In genomic region chr19:20923077-20923871, GRCh38 we compare ENCODE assay signal across 8 cellular contexts. TPM values are rescaled to one million over a fixed set of nuclear protein-coding genes. Genes with fewer than 3 reads are reported as not detected.
DNase-seq lines count a peak whose midpoint lies in the region; ATAC-seq and TF ChIP-seq lines count a peak whose summit lies in the region.

Gene ZNF85, plus strand, starts transcription at chr19:20923251. Its CDS starts 150 bp downstream, at chr19:20923401.

- H3K4me1 Mint-ChIP-seq in activated naive CD8-positive, alpha-beta T cell treated with anti-CD3 and anti-CD28 coated beads, Interleukin-2, amount 10 ng/mL, durations not matched to agents 7 days and 5 days = peaks cover 13% of the 10 kb centered on the region

- H3K9me2 ChIP-seq in DOHH2 (replicated peaks; ENCODE audit: control insufficient read depth, low read length) = no peaks in the 10 kb centered on the region

- POLR2A ChIA-PET in activated naive CD8-positive, alpha-beta T cell treated with anti-CD3 and anti-CD28 coated beads, Interleukin-2, amount 10 ng/mL, durations not matched to agents 7 days and 5 days (lab: Charles Lee) = interaction anchor here (0.6 to 2.2 kb wide), 19 partner anchors 10 to 1057 kb away, joined by 3 to 29 read pairs (median 8); partner anchors contain the start of genes ZNF253, ZNF429, ZNF430 and ZNF431

- H3K4me2 ChIP-seq in DOHH2 (ENCODE audit: low read length) = peak within 1 kb of the TSS; percentile 72

- H3K4me1 ChIP-seq in DOHH2 (ENCODE audit: control insufficient read depth, low read length) (peaks cover 18% of the 10 kb centered on the region), ovary (ENCODE audit: insufficient read depth) (no peaks in the 10 kb centered on the region), thyroid gland (peaks cover 9 to 14% of the 10 kb centered on the region in 2 donors)

- H3K4me3 Mint-ChIP-seq in activated naive CD8-positive, alpha-beta T cell treated with anti-CD3 and anti-CD28 coated beads, Interleukin-2, amount 10 ng/mL, durations not matched to agents 7 days and 5 days = peak within 1 kb of the TSS; percentile 97

- H3K27ac ChIP-seq in DOHH2 (ENCODE audit: low read depth, low read length) (peak within 1 kb of the TSS; percentile 77), ovary (peak within 1 kb of the TSS; percentile 65 to 66), thyroid gland (peak within 1 kb of the TSS; percentile 79 to 91 (median 89))

- H3K4me3 ChIP-seq in DOHH2 (ENCODE audit: low read length) (peak within 1 kb of the TSS; percentile 84), ovary (peak within 1 kb of the TSS; percentile 55), thyroid gland (replicated peaks in 1 of 3) (peak within 1 kb of the TSS; percentile 67 to 85 (median 83))

- H3K36me3 ChIP-seq in DOHH2 (ENCODE audit: control insufficient read depth, low read length) (peaks cover 20% of the 10 kb centered on the region), ovary (no peaks in the 10 kb centered on the region), thyroid gland (no peaks in the 10 kb centered on the region)

- TF ChIP-seq POLR2A in ovary (IDR thresholded peaks at IDR 0.05) (peak; percentile 17), thyroid gland (IDR thresholded peaks at IDR 0.05) (peak in 1 of 2 donors; percentile 75)

- peak within 1 kb of the TSS; percentile 99 for H3K27ac Mint-ChIP-seq in activated naive CD8-positive, alpha-beta T cell treated with anti-CD3 and anti-CD28 coated beads, Interleukin-2, amount 10 ng/mL, durations not matched to agents 7 days and 5 days

- H3K79me2 ChIP-seq in DOHH2 (ENCODE audit: control insufficient read depth, low read length) = peaks cover 51% of the 10 kb centered on the region

- ATAC-seq in GM21786 (IDR thresholded peaks at IDR 0.05; ENCODE audit: unreplicated experiment) (peak; percentile 98), Right ventricle myocardium inferior (peak; percentile 99)
- peak; percentile 99 for ATAC-seq in activated naive CD8-positive, alpha-beta T cell treated with anti-CD3 and anti-CD28 coated beads, Interleukin-2, amount 10 ng/mL, durations not matched to agents 7 days and 5 days (ENCODE audit: low read depth)

- peaks cover 10% of the 10 kb centered on the region; the same call in 1 of the 2 replicates for H3K9me3 ChIP-seq in DOHH2 (ENCODE audit: control insufficient read depth, insufficient read depth, low read length)
- no peaks in the 10 kb centered on the region for H3K9me3 ChIP-seq in ovary
- H3K9me3 ChIP-seq in thyroid gland = no peaks in the 10 kb centered on the region

- H3K36me3 Mint-ChIP-seq in activated naive CD8-positive, alpha-beta T cell treated with anti-CD3 and anti-CD28 coated beads, Interleukin-2, amount 10 ng/mL, durations not matched to agents 7 days and 5 days = peaks cover 37% of the 10 kb centered on the region

- H3K9me3 Mint-ChIP-seq in activated naive CD8-positive, alpha-beta T cell treated with anti-CD3 and anti-CD28 coated beads, Interleukin-2, amount 10 ng/mL, durations not matched to agents 7 days and 5 days = peaks cover 11% of the 10 kb centered on the region

- TF ChIP-seq EP300 in ovary (IDR thresholded peaks at IDR 0.05) = no peak

- DNase-seq in LoVo (ENCODE audit: low spot score) (peak; percentile 16), SKM-1 treated with dmso at 0.1 percent for 144 hours (lab: John Stamatoyannopoulos, UW; ENCODE audit: unreplicated experiment) (peak; percentile 63), Right ventricle myocardium inferior (ENCODE audit: missing footprints) (peak; percentile 92), ovary (peak; percentile 80 to 90 (median 89)), thyroid gland (peak; percentile 94 to 95)
- DNase-seq in activated naive CD8-positive, alpha-beta T cell treated with anti-CD3 and anti-CD28 coated beads, Interleukin-2, amount 10 ng/mL, durations not matched to agents 7 days and 5 days = peak; percentile 85

- WGBS in ovary, 3 donors = 0% methylated on average over 38 of the region's 38 CpGs
- WGBS in thyroid gland, 2 donors = 0 to 2% methylated on average over 26 to 34 of the region's 38 CpGs

- no peaks in the 10 kb centered on the region for H4K20me1 ChIP-seq in DOHH2 (ENCODE audit: control insufficient read depth, insufficient read depth, low read depth, low read length)

- intact Hi-C loops in Right ventricle myocardium inferior (cut with DNase I) (no loop called here), ovary (cut with DNase I) (no loop called here), thyroid gland (cut with DNase I) (no loop called here)

- H3F3A ChIP-seq in DOHH2 (ENCODE audit: control insufficient read depth, insufficient read depth) = no peaks in the 10 kb centered on the region

- no peaks in the 10 kb centered on the region for H3K27me3 Mint-ChIP-seq in activated naive CD8-positive, alpha-beta T cell treated with anti-CD3 and anti-CD28 coated beads, Interleukin-2, amount 10 ng/mL, durations not matched to agents 7 days and 5 days

- H3K27me3 ChIP-seq in DOHH2 (ENCODE audit: control insufficient read depth, low read length) (no peaks in the 10 kb centered on the region), ovary (no peaks in the 10 kb centered on the region), thyroid gland (no peaks in the 10 kb centered on the region)

- no peak for TF ChIP-seq CTCF in DOHH2 (IDR thresholded peaks at IDR 0.05; ENCODE audit: low read depth, low read length, poor library complexity, severe bottlenecking)
- no peak for TF ChIP-seq CTCF in ovary (IDR thresholded peaks at IDR 0.05)
- TF ChIP-seq CTCF in thyroid gland (IDR thresholded peaks at IDR 0.05) = peak in 1 of 6 experiments; percentile 4

RNA-seq across cellular contexts. Expression of gene ZNF85, which starts in this region (rescaled TPM):
- total RNA-seq in activated naive CD8-positive, alpha-beta T cell treated with anti-CD3 and anti-CD28 coated beads, Interleukin-2, amount 10 ng/mL, durations not matched to agents 7 days and 5 days = 10 to 100 TPM; 22.7 to 25.0 TPM
- 2.9 TPM for total RNA-seq in Right ventricle myocardium inferior
- total RNA-seq in ovary = 10 to 100 TPM in 2 of 7 donors, 1 to 10 TPM in 5; 6.8 to 20.1 (median 9.3) TPM
- polyA plus RNA-seq in ovary = 10 to 100 TPM in 1 of 2 donors, 1 to 10 TPM in 1; 8.7 to 11.3 TPM
- total RNA-seq in thyroid gland = 10 to 100 TPM; 12.5 to 30.3 (median 22.5) TPM

Comparison
In these comparisons a context has a peak if more than half of its experiments do, and no peak if none do; other contexts are left out.
1. Peak in every context shown above with its lines: DNase-seq, ATAC-seq, H3K4me3 ChIP-seq and H3K27ac ChIP-seq.
2. DNase-seq: peak in every context shown above with its lines; median percentile 94 in thyroid gland; 92 in Right ventricle myocardium inferior; 89 in ovary; 85 in activated naive CD8-positive, alpha-beta T cell treated with anti-CD3 and anti-CD28 coated beads, Interleukin-2, amount 10 ng/mL, durations not matched to agents 7 days and 5 days; 63 in SKM-1 treated with dmso at 0.1 percent for 144 hours; 16 in LoVo.